Comparison of ENCODE assay signal across 25 cellular contexts in genomic region chr4:157977086-157977485, GRCh38.
"Had no signal": no experiment of that assay in that cellular context is flagged by ENCODE, and none has a peak within 500 bp of the region (broad histone marks: within the 10 kb centered on the region; RNA-seq: fewer than 3 reads in every experiment).

No MANE protein-coding gene starts in this region.

- H3K27ac Mint-ChIP-seq: activated CD4-positive, alpha-beta memory T cell treated with anti-CD3 and anti-CD28 coated beads, Interleukin-2, amount 10 ng/mL, durations not matched to agents 7 days and 5 days; activated CD4-positive, alpha-beta T cell treated with anti-CD3 and anti-CD28 coated beads, Interleukin-2, amount 10 ng/mL, durations not matched to agents 24 days and 14 days; activated naive CD4-positive, alpha-beta T cell treated with anti-CD3 and anti-CD28 coated beads, Interleukin-2, amount 10 ng/mL, durations not matched to agents 7 days and 5 days; activated naive CD8-positive, alpha-beta T cell treated with anti-CD3 and anti-CD28 coated beads, Interleukin-2, amount 50 U/mL, for 24 hours; activated T-cell treated with anti-CD3 and anti-CD28 coated beads, Interleukin-2, amount 50 U/mL, for 72 hours; effector memory CD8-positive, alpha-beta T cell; immature natural killer cell; natural killer cell treated with Interleukin-12 subunit alpha and Interleukin-12 subunit beta and Interleukin-15 and Interleukin-18, amount 100 ng/mL, for 72 hours; stimulated activated effector memory CD8-positive, alpha-beta T cell treated with anti-CD3 and anti-CD28 coated beads, Interleukin-12 subunit alpha, Interleukin-12 subunit beta, amount 100 ng/mL, for 72 hours; stimulated activated naive CD8-positive, alpha-beta T cell treated with anti-CD3 and anti-CD28 coated beads, Interleukin-15, amount 100 ng/mL, for 72 hours had no signal

- H3K4me1 Mint-ChIP-seq: activated CD4-positive, alpha-beta memory T cell treated with anti-CD3 and anti-CD28 coated beads, Interleukin-2, amount 10 ng/mL, durations not matched to agents 7 days and 5 days; activated naive CD4-positive, alpha-beta T cell treated with anti-CD3 and anti-CD28 coated beads, Interleukin-2, amount 10 ng/mL, durations not matched to agents 7 days and 5 days had no signal

- H3K9me3 Mint-ChIP-seq: activated CD4-positive, alpha-beta memory T cell treated with anti-CD3 and anti-CD28 coated beads, Interleukin-2, amount 10 ng/mL, durations not matched to agents 7 days and 5 days; activated CD4-positive, alpha-beta T cell treated with anti-CD3 and anti-CD28 coated beads, Interleukin-2, amount 10 ng/mL, durations not matched to agents 24 days and 14 days; activated naive CD4-positive, alpha-beta T cell treated with anti-CD3 and anti-CD28 coated beads, Interleukin-2, amount 10 ng/mL, durations not matched to agents 7 days and 5 days; activated naive CD8-positive, alpha-beta T cell treated with anti-CD3 and anti-CD28 coated beads, Interleukin-2, amount 50 U/mL, for 24 hours; activated T-cell treated with anti-CD3 and anti-CD28 coated beads, Interleukin-2, amount 50 U/mL, for 72 hours; natural killer cell treated with Interleukin-12 subunit alpha and Interleukin-12 subunit beta and Interleukin-15 and Interleukin-18, amount 100 ng/mL, for 72 hours; stimulated activated effector memory CD8-positive, alpha-beta T cell treated with anti-CD3 and anti-CD28 coated beads, Interleukin-12 subunit alpha, Interleukin-12 subunit beta, amount 100 ng/mL, for 72 hours; stimulated activated naive CD8-positive, alpha-beta T cell treated with anti-CD3 and anti-CD28 coated beads, Interleukin-15, amount 100 ng/mL, for 72 hours had no signal

- H3K4me3 Mint-ChIP-seq: activated CD4-positive, alpha-beta memory T cell treated with anti-CD3 and anti-CD28 coated beads, Interleukin-2, amount 10 ng/mL, durations not matched to agents 7 days and 5 days; activated CD4-positive, alpha-beta T cell treated with anti-CD3 and anti-CD28 coated beads, Interleukin-2, amount 10 ng/mL, durations not matched to agents 24 days and 14 days; activated naive CD4-positive, alpha-beta T cell treated with anti-CD3 and anti-CD28 coated beads, Interleukin-2, amount 10 ng/mL, durations not matched to agents 7 days and 5 days; activated naive CD8-positive, alpha-beta T cell treated with anti-CD3 and anti-CD28 coated beads, Interleukin-2, amount 50 U/mL, for 24 hours; activated T-cell treated with anti-CD3 and anti-CD28 coated beads, Interleukin-2, amount 50 U/mL, for 72 hours; brain; effector memory CD8-positive, alpha-beta T cell; immature natural killer cell; natural killer cell treated with Interleukin-12 subunit alpha and Interleukin-12 subunit beta and Interleukin-15 and Interleukin-18, amount 100 ng/mL, for 72 hours; stimulated activated effector memory CD8-positive, alpha-beta T cell treated with anti-CD3 and anti-CD28 coated beads, Interleukin-12 subunit alpha, Interleukin-12 subunit beta, amount 100 ng/mL, for 72 hours; stimulated activated naive CD8-positive, alpha-beta T cell treated with anti-CD3 and anti-CD28 coated beads, Interleukin-15, amount 100 ng/mL, for 72 hours had no signal

- H3K27me3 Mint-ChIP-seq: activated naive CD4-positive, alpha-beta T cell treated with anti-CD3 and anti-CD28 coated beads, Interleukin-2, amount 10 ng/mL, durations not matched to agents 7 days and 5 days; effector memory CD8-positive, alpha-beta T cell had no signal

- ATAC-seq: activated CD4-positive, CD25-positive, alpha-beta regulatory T cell treated with anti-CD3 and anti-CD28 coated beads, Interleukin-2, amount 50 U/mL, for 24 hours; activated naive CD8-positive, alpha-beta T cell treated with anti-CD3 and anti-CD28 coated beads, Interleukin-2, amount 50 U/mL, for 24 hours; activated T-cell treated with anti-CD3 and anti-CD28 coated beads, Interleukin-2, amount 50 U/mL, for 72 hours; effector memory CD8-positive, alpha-beta T cell; foreskin keratinocyte; left ventricle myocardium superior; natural killer cell treated with Interleukin-12 subunit alpha and Interleukin-12 subunit beta and Interleukin-15 and Interleukin-18, amount 100 ng/mL, for 72 hours; right lobe of liver; stimulated activated effector memory CD8-positive, alpha-beta T cell treated with anti-CD3 and anti-CD28 coated beads, Interleukin-12 subunit alpha, Interleukin-12 subunit beta, amount 100 ng/mL, for 72 hours; stimulated activated naive CD8-positive, alpha-beta T cell treated with anti-CD3 and anti-CD28 coated beads, Interleukin-15, amount 100 ng/mL, for 72 hours had no signal

- H3K36me3 Mint-ChIP-seq: activated naive CD4-positive, alpha-beta T cell treated with anti-CD3 and anti-CD28 coated beads, Interleukin-2, amount 10 ng/mL, durations not matched to agents 7 days and 5 days; brain; immature natural killer cell; natural killer cell treated with Interleukin-12 subunit alpha and Interleukin-12 subunit beta and Interleukin-15 and Interleukin-18, amount 100 ng/mL, for 72 hours; stimulated activated effector memory CD8-positive, alpha-beta T cell treated with anti-CD3 and anti-CD28 coated beads, Interleukin-12 subunit alpha, Interleukin-12 subunit beta, amount 100 ng/mL, for 72 hours had no signal

- DNase-seq: activated CD4-positive, alpha-beta memory T cell treated with anti-CD3 and anti-CD28 coated beads, Interleukin-2, amount 10 ng/mL, durations not matched to agents 7 days and 5 days; activated CD4-positive, alpha-beta T cell treated with anti-CD3 and anti-CD28 coated beads, Interleukin-2, amount 10 ng/mL, durations not matched to agents 24 days and 14 days; activated effector memory CD4-positive, alpha-beta T cell treated with Interleukin-2 at 50 U/mL for 16 hours; activated naive CD4-positive, alpha-beta T cell treated with anti-CD3 and anti-CD28 coated beads, Interleukin-2, amount 10 ng/mL, durations not matched to agents 7 days and 5 days; activated naive CD8-positive, alpha-beta T cell treated with anti-CD3 and anti-CD28 coated beads, Interleukin-2, amount 50 U/mL, for 24 hours; activated T-cell treated with anti-CD3 and anti-CD28 coated beads, Interleukin-2, amount 50 U/mL, for 72 hours; aorta; dorsolateral prefrontal cortex; effector memory CD8-positive, alpha-beta T cell; foreskin keratinocyte; immature natural killer cell; left ventricle myocardium superior; mammary epithelial cell; right lobe of liver; stimulated activated CD4-positive, alpha-beta T cell treated with anti-CD3 and anti-CD28 coated beads, Interleukin-2, amount 100 ng/mL, for 24 hours; stimulated activated naive CD8-positive, alpha-beta T cell treated with anti-CD3 and anti-CD28 coated beads, Interleukin-15, amount 100 ng/mL, for 72 hours; transverse colon; uterus had no signal

- H3K4me3 ChIP-seq: dorsolateral prefrontal cortex, esophagus muscularis mucosa, hepatocyte, right lobe of liver, skin epidermis, transverse colon, uterus had no signal
